In genomic region chr20:45373353-45374100, GRCh38 we compare ENCODE assay signal across 8 cellular contexts. TPM values are rescaled to one million over a fixed set of nuclear protein-coding genes. Genes with fewer than 3 reads are reported as not detected.
DNase-seq lines count a peak whose midpoint lies in the region; ATAC-seq and TF ChIP-seq lines count a peak whose summit lies in the region.

No MANE protein-coding gene starts in this region.

- H3K4me3 ChIP-seq in CD8-positive, alpha-beta memory T cell (ENCODE audit: low read length) = peak overlapping the region; percentile 79
- peak overlapping the region; percentile 27 to 33 for H3K4me3 ChIP-seq in prostate gland
- peak overlapping the region; percentile 33 to 55 (median 46) for H3K4me3 ChIP-seq in upper lobe of left lung

- H3K36me3 ChIP-seq in CD8-positive, alpha-beta memory T cell (ENCODE audit: insufficient read depth, low read length) = no peaks in the 10 kb centered on the region
- H3K36me3 ChIP-seq in prostate gland (no peaks in the 10 kb centered on the region), upper lobe of left lung (peaks cover 0 to 3% (median 1%) of the 10 kb centered on the region in 4 donors)

- H3K36me3 Mint-ChIP-seq in CD8-positive, alpha-beta memory T cell = peaks cover 0 to 33% (median 0%) of the 10 kb centered on the region in 3 donors
- H3K36me3 Mint-ChIP-seq in T-helper 17 cell (ENCODE audit: low read depth) = no peaks in the 10 kb centered on the region

- peak overlapping the region; percentile 84 to 94 (median 86) for H3K4me3 Mint-ChIP-seq in CD8-positive, alpha-beta memory T cell
- peak overlapping the region; percentile 91 for H3K4me3 Mint-ChIP-seq in T-helper 17 cell

- peaks cover 13% of the 10 kb centered on the region for H3K4me1 ChIP-seq in CD8-positive, alpha-beta memory T cell (ENCODE audit: insufficient read depth, low read length)
- no peaks in the 10 kb centered on the region for H3K4me1 ChIP-seq in prostate gland (replicated peaks)
- H3K4me1 ChIP-seq in upper lobe of left lung = peaks cover 15 to 30% (median 20%) of the 10 kb centered on the region in 4 donors

- POLR2A ChIA-PET in CD8-positive, alpha-beta memory T cell (lab: Charles Lee) = interaction anchor here (0.6 to 3.7 kb wide), 7 partner anchors 10 to 1843 kb away, joined by 3 to 66 read pairs (median 6); partner anchors contain the start of genes PIGT and SYS1

- TF ChIP-seq CTCF in prostate gland (IDR thresholded peaks at IDR 0.05) (peak; percentile 69 to 94 (median 80)), upper lobe of left lung (IDR thresholded peaks at IDR 0.05) (peak; percentile 84 to 92 (median 88))

- H3K27me3 Mint-ChIP-seq in CD8-positive, alpha-beta memory T cell = no peaks in the 10 kb centered on the region
- H3K27me3 Mint-ChIP-seq in T-helper 17 cell = no peaks in the 10 kb centered on the region

- H3K27ac Mint-ChIP-seq in CD8-positive, alpha-beta memory T cell = peak overlapping the region; percentile 78 to 98 (median 94)
- peak overlapping the region; percentile 82 for H3K27ac Mint-ChIP-seq in T-helper 17 cell

- TF ChIP-seq EP300 in upper lobe of left lung (IDR thresholded peaks at IDR 0.05) = no peak

- TF ChIP-seq POLR2A in prostate gland (IDR thresholded peaks at IDR 0.05) (no peak), upper lobe of left lung (IDR thresholded peaks at IDR 0.05) (no peak)

- CTCF ChIA-PET in CD8-positive, alpha-beta memory T cell (lab: Charles Lee) = interaction anchor here (0.5 to 12.5 kb wide), 33 partner anchors 11 to 412 kb away, joined by 3 to 183 read pairs (median 6); partner anchors contain the start of genes PIGT, SDC4 and SYS1

- peaks cover 30 to 47% (median 33%) of the 10 kb centered on the region in 3 donors for H3K4me1 Mint-ChIP-seq in CD8-positive, alpha-beta memory T cell
- peaks cover 16% of the 10 kb centered on the region for H3K4me1 Mint-ChIP-seq in T-helper 17 cell

- WGBS in prostate gland = 20% methylated on average over 38 of the region's 38 CpGs
- WGBS in upper lobe of left lung, 2 donors = 6 to 7% methylated on average over 23 to 38 of the region's 38 CpGs

- H3K9me3 ChIP-seq in CD8-positive, alpha-beta memory T cell (ENCODE audit: low read length) = no peaks in the 10 kb centered on the region
- H3K9me3 ChIP-seq in T-helper 17 cell (ENCODE audit: control insufficient read depth, low read length, poor library complexity, severe bottlenecking) (no peaks in the 10 kb centered on the region), prostate gland (no peaks in the 10 kb centered on the region), upper lobe of left lung (no peaks in the 10 kb centered on the region)

- ATAC-seq in GM21825 (IDR thresholded peaks at IDR 0.05; ENCODE audit: unreplicated experiment) (peak; percentile 61), T-helper 17 cell (peak; percentile 90), left ventricle myocardium superior (peak; percentile 92), upper lobe of left lung (ENCODE audit: low FRiP score in 2 of 2) (peak; percentile 89 to 90)

- no peaks in the 10 kb centered on the region for H3K9me3 Mint-ChIP-seq in CD8-positive, alpha-beta memory T cell

- peak overlapping the region; percentile 39 for H3K27ac ChIP-seq in CD8-positive, alpha-beta memory T cell (ENCODE audit: low read depth, low read length)
- H3K27ac ChIP-seq in prostate gland (peak overlapping the region; percentile 48 to 62), upper lobe of left lung (peak overlapping the region; percentile 66 to 76 (median 72))

- no peaks in the 10 kb centered on the region for H3K27me3 ChIP-seq in CD8-positive, alpha-beta memory T cell (ENCODE audit: insufficient read depth, low read length, poor library complexity, severe bottlenecking)
- H3K27me3 ChIP-seq in prostate gland (replicated peaks; ENCODE audit: insufficient read depth) = no peaks in the 10 kb centered on the region
- H3K27me3 ChIP-seq in upper lobe of left lung = no peaks in the 10 kb centered on the region

- intact Hi-C loops in left ventricle myocardium superior (cut with micrococcal nuclease) (loop anchor here (10.0 kb wide), 1 partner anchor 61 kb away; no protein-coding TSS in a partner anchor), prostate gland (cut with DNase I) (loop anchor here (1.0 to 5.0 kb wide), 3 partner anchors 34 to 64 kb away; partner anchors contain the start of gene DBNDD2)

- peak; percentile 80 to 91 (median 85) for DNase-seq in CD8-positive, alpha-beta memory T cell
- DNase-seq in NAMALWA (ENCODE audit: low spot score) (peak; percentile 87), T-helper 17 cell (peak; percentile 76 to 90 (median 80)), amygdala (lab: John Stamatoyannopoulos, UW) (peak in 55 of 56 donors; percentile 25 to 89 (median 75)), left ventricle myocardium superior (peak; percentile 91), prostate gland (ENCODE audit: low spot score) (peak; percentile 74), upper lobe of left lung (peak; percentile 89 to 92)

RNA-seq across cellular contexts. Expression of gene TP53TG5, which starts 4.6 kb away (rescaled TPM):
- not detected for total RNA-seq in CD8-positive, alpha-beta memory T cell
- polyA plus RNA-seq in CD8-positive, alpha-beta memory T cell = not detected
- not detected for total RNA-seq in T-helper 17 cell
- 2.1 TPM for total RNA-seq in left ventricle myocardium superior
- total RNA-seq in prostate gland = under 1 TPM in 1 of 2 donors, not detected in 1; 0.51 TPM
- total RNA-seq in upper lobe of left lung = not detected

RNA-seq across cellular contexts. Expression of gene SYS1, which starts 10.6 kb away (rescaled TPM):
- total RNA-seq in CD8-positive, alpha-beta memory T cell = 10 to 100 TPM; 48.3 to 54.0 TPM
- 40.1 TPM for polyA plus RNA-seq in CD8-positive, alpha-beta memory T cell
- total RNA-seq in T-helper 17 cell (10 to 100 TPM; 93.3 to 99.5 TPM), left ventricle myocardium superior (22.6 TPM), prostate gland (10 to 100 TPM; 29.3 to 57.4 TPM), upper lobe of left lung (10 to 100 TPM; 31.0 to 61.4 (median 50.7) TPM)

RNA-seq across cellular contexts. Expression of gene SDC4, which starts 25.3 kb away (rescaled TPM):
- 10 to 100 TPM; 91.3 to 98.1 TPM for total RNA-seq in CD8-positive, alpha-beta memory T cell
- polyA plus RNA-seq in CD8-positive, alpha-beta memory T cell = 1.5 TPM
- total RNA-seq in T-helper 17 cell (1 to 10 TPM; 2.7 to 5.3 TPM), left ventricle myocardium superior (76.9 TPM), prostate gland (100 to 1,000 TPM; 123 to 266 TPM), upper lobe of left lung (100 to 1,000 TPM; 178 to 568 (median 291) TPM)

RNA-seq across cellular contexts. Expression of gene DBNDD2, which starts 34.6 kb away (rescaled TPM):
- 10 to 100 TPM; 11.3 to 12.6 TPM for total RNA-seq in CD8-positive, alpha-beta memory T cell
- polyA plus RNA-seq in CD8-positive, alpha-beta memory T cell = 15.2 TPM
- total RNA-seq in T-helper 17 cell (10 to 100 TPM; 10.7 to 10.9 TPM), left ventricle myocardium superior (339 TPM), prostate gland (10 to 100 TPM; 33.7 to 34.4 TPM), upper lobe of left lung (10 to 100 TPM; 30.4 to 75.4 (median 52.8) TPM)

RNA-seq across cellular contexts. Expression of gene PIGT, which starts 42.4 kb away (rescaled TPM):
- total RNA-seq in CD8-positive, alpha-beta memory T cell = 10 to 100 TPM; 76.3 to 76.4 TPM
- 96.4 TPM for polyA plus RNA-seq in CD8-positive, alpha-beta memory T cell
- 100 to 1,000 TPM; 115 to 136 TPM for total RNA-seq in T-helper 17 cell
- 115 TPM for total RNA-seq in left ventricle myocardium superior
- 100 to 1,000 TPM in 1 of 2 donors, 10 to 100 TPM in 1; 91.8 to 136 TPM for total RNA-seq in prostate gland
- total RNA-seq in upper lobe of left lung = 10 to 100 TPM; 49.9 to 86.3 (median 63.0) TPM

Comparison
In these comparisons a context has a peak if more than half of its experiments do, and no peak if none do; other contexts are left out.
1. Peak in every context shown above with its lines: DNase-seq, ATAC-seq, H3K4me3 ChIP-seq and H3K27ac ChIP-seq.
2. RNA of gene SDC4, which starts 25.3 kb away (total RNA-seq): 178 to 568 TPM in upper lobe of left lung, 123 to 266 TPM in prostate gland, 91.3 to 98.1 TPM in CD8-positive, alpha-beta memory T cell and 76.9 TPM in left ventricle myocardium superior (single experiment); 2.7 to 5.3 TPM in T-helper 17 cell; every median in the first group is over 10 times any median in the second.